In the genomic region with DNA sequence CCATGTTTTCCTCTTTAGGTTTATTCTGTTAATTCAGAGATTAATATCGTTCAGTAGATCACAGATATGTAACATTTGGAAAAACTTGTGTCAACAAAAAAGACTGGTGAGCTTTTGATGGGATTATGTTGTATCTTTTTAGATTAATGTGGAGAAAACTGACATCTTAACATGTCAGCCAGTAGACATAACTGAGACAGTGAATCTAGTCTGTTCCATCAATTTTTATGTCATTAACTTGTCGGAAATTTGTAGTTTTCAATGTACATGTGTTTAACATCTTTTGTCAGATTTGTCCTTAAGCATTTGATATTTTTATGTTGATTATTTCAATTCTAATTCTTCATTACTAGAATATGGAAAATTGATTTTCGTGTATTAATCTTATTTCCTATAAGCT, we compare ENCODE assay signal across 34 cellular contexts.
"Had no signal": no experiment of that assay in that cellular context is flagged by ENCODE, and none has a peak within 500 bp of the region (broad histone marks: within the 10 kb centered on the region; RNA-seq: fewer than 3 reads in every experiment).

No MANE protein-coding gene starts in this region.

- DNase-seq: Karpas-422, Kasumi-1, MG63, MM.1S, MV-4-11, NCI-H1048, NCI-H1092, NCI-H1092 treated with DMSO at 0.1 percent for 48 hours, NCI-H1105, NCI-H1105 treated with DMSO at 0.1 percent for 48 hours, NCI-H1417, NCI-H1417 treated with DMSO at 0.1 percent for 48 hours, NCI-H1436, NCI-H1436 treated with DMSO at 0.1 percent for 48 hours, NCI-H146, NCI-H1694, NCI-H1694 treated with DMSO at 0.1 percent for 48 hours, NCI-H187, NCI-H187 treated with DMSO at 0.1 percent for 48 hours, NCI-H1930, NCI-H2029, NCI-H2029 treated with DMSO at 0.1 percent for 48 hours, NCI-H2081, NCI-H2081 treated with DMSO at 0.1 percent for 48 hours, NCI-H2107, NCI-H2171, NCI-H2171 treated with DMSO at 0.1 percent for 48 hours, NCI-H2227 treated with DMSO at 0.1 percent for 48 hours, NCI-H226, NCI-H345, NCI-H446, NCI-H446 treated with DMSO at 0.1 percent for 48 hours, NCI-H510A had no signal

- H3K4me3 ChIP-seq: MG63 had no signal

- H3K9ac ChIP-seq: KMS-11 had no signal

- H3K27me3 ChIP-seq: MG63 had no signal

- H3K36me3 ChIP-seq: MG63 had no signal

- H3K4me2 ChIP-seq: KMS-11 had no signal

- H3K27ac ChIP-seq: KMS-11 had no signal
